ENCODE assay signal across 10 cellular contexts in the genomic region with DNA sequence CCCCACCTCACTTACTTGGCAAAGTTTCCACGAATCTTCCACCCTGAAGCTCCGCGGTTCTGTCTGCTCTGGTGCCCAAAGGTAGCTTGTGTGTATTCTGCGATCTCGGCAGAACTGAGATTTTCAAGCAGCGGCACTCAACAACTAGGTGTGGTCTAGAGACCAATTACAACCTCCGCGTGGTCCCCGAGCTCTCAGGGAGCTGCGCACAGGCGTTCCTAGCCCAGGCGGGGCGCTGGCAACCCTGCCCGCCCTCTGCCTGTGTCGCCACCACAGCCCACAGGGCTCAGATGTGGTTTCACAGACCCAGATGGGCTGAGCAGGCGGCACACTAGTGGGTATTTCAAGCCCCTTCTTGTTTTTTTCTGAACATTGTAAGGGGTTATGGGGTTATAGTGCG.
A peak's percentile ranks its signal among the peaks of the same experiment; 100 is the strongest.
DNase-seq lines count a peak whose midpoint lies in the region.
"Had no signal": no experiment of that assay in that cellular context is flagged by ENCODE, and none has a peak within 500 bp of the region (broad histone marks: within the 10 kb centered on the region; RNA-seq: fewer than 3 reads in every experiment).

No MANE protein-coding gene starts in this region.

- peak; percentile 31 to 52 for DNase-seq in NCI-H2081 (lab: John Stamatoyannopoulos, UW)
- DNase-seq in NCI-H2081 treated with DMSO at 0.1 percent for 48 hours (lab: John Stamatoyannopoulos, UW): no peak
- DNase-seq in NCI-H748 (lab: John Stamatoyannopoulos, UW; ENCODE audit: unreplicated experiment): peak; percentile 84
- DNase-seq in activated gamma-delta T cell treated with Interleukin-2 at 50 U/mL for 16 hours: peak; percentile 79
- DNase-seq in stimulated activated CD8-positive, alpha-beta memory T cell treated with anti-CD3 and anti-CD28 coated beads, Interleukin-15, amount 100 ng/mL, for 1 hour (ENCODE audit: low read depth): peak; percentile 20
- no peak for DNase-seq in NOMO-1 (lab: John Stamatoyannopoulos, UW; ENCODE audit: unreplicated experiment in 2 of 2)
- no peak for DNase-seq in NK-92 treated with Interleukin-12 subunit alpha and Interleukin-12 subunit beta, amount 100 ng/mL, for 24 hours (lab: John Stamatoyannopoulos, UW)
- no peak for DNase-seq in NAMALWA (ENCODE audit: low spot score)
- DNase-seq: ACHN, NCI-H1930 had no signal

Comparison
In these comparisons a context has a peak if more than half of its experiments do, and no peak if none do; other contexts are left out.
1. DNase-seq: peak in NCI-H2081 (2 of 2), NCI-H748 (single experiment), activated gamma-delta T cell treated with Interleukin-2 at 50 U/mL for 16 hours (single experiment) and stimulated activated CD8-positive, alpha-beta memory T cell treated with anti-CD3 and anti-CD28 coated beads, Interleukin-15, amount 100 ng/mL, for 1 hour (single experiment); none in NCI-H2081 treated with DMSO at 0.1 percent for 48 hours (single experiment), NOMO-1 (0 of 2), NK-92 treated with Interleukin-12 subunit alpha and Interleukin-12 subunit beta, amount 100 ng/mL, for 24 hours (single experiment) and NAMALWA (single experiment).